8 cellular contexts compared by ENCODE assay signal in genomic region chr14:31026395-31027096, GRCh38. TPM values are rescaled to one million over a fixed set of nuclear protein-coding genes. Genes with fewer than 3 reads are reported as not detected.
A peak's percentile ranks its signal among the peaks of the same experiment; 100 is the strongest.
DNase-seq lines count a peak whose midpoint lies in the region; ATAC-seq, FAIRE-seq and TF ChIP-seq lines count a peak whose summit lies in the region.

No MANE protein-coding gene starts in this region.

- peak overlapping the region; percentile 80 for H3K4me3 ChIP-seq in MM.1S (ENCODE audit: low read length)
- peak overlapping the region; percentile 100 for H3K4me3 ChIP-seq in neural progenitor cell
- H3K4me3 ChIP-seq in stomach smooth muscle (ENCODE audit: low read length in 2 of 2), result peak overlapping the region; percentile 91 to 99

- H3K4me2 ChIP-seq in MM.1S (ENCODE audit: low read depth, low read length), result peak overlapping the region; percentile 54; the same call in 1 of the 2 replicates
- H3K4me2 ChIP-seq in neural progenitor cell, result peak overlapping the region; percentile 98

- H3K27me3 ChIP-seq in MM.1S (replicated peaks; ENCODE audit: insufficient read depth, low read length), result no peaks in the 10 kb centered on the region
- no peaks in the 10 kb centered on the region for H3K27me3 ChIP-seq in foreskin keratinocyte
- H3K27me3 ChIP-seq in neural progenitor cell, result no peaks in the 10 kb centered on the region
- no peaks in the 10 kb centered on the region for H3K27me3 ChIP-seq in stomach smooth muscle (ENCODE audit: control insufficient read depth in 1 of 2, insufficient read depth in 2 of 2, low read length in 2 of 2)

- DNase-seq in HCEC 1CT (peak; percentile 98), MM.1S (peak; percentile 86), SHP77 treated with DMSO at 0.1 percent for 48 hours (lab: John Stamatoyannopoulos, UW) (peak; percentile 97), foreskin keratinocyte (peak; percentile 90 to 94), neural progenitor cell (ENCODE audit: low spot score) (peak; percentile 97)
- DNase-seq in activated gamma-delta T cell treated with anti-CD3 and anti-CD28 coated beads, Interleukin-2, amount 50 U/mL, for 16 hours (ENCODE audit: low read depth), result peak; percentile 84

- peaks cover 21% of the 10 kb centered on the region for H3K4me1 Mint-ChIP-seq in neural progenitor cell

- FAIRE-seq in G401.6 (lab: Jason Lieb, UNC), result peak; percentile 89

- H3K27ac Mint-ChIP-seq in neural progenitor cell, result peak overlapping the region; percentile 96

- peak overlapping the region; percentile 80 for H3K9ac ChIP-seq in MM.1S (ENCODE audit: low read length)
- peak overlapping the region; percentile 98 for H3K9ac ChIP-seq in neural progenitor cell
- peak overlapping the region; percentile 96 to 97 for H3K9ac ChIP-seq in stomach smooth muscle (ENCODE audit: low read length in 2 of 2)

- H2AFZ ChIP-seq in MM.1S (ENCODE audit: low read length), result peak overlapping the region; percentile 77
- peak overlapping the region; percentile 88 for H2AFZ ChIP-seq in neural progenitor cell (replicated peaks)

- H3K9me2 ChIP-seq in MM.1S (replicated peaks; ENCODE audit: insufficient read depth, low read length), result no peaks in the 10 kb centered on the region

- peaks cover 5% of the 10 kb centered on the region for H3K27me3 Mint-ChIP-seq in neural progenitor cell (ENCODE audit: insufficient read depth, low read depth)

- no peaks in the 10 kb centered on the region for H3K9me3 ChIP-seq in MM.1S (replicated peaks; ENCODE audit: insufficient read depth, low read length)
- H3K9me3 ChIP-seq in neural progenitor cell (ENCODE audit: low read depth), result no peaks in the 10 kb centered on the region
- no peaks in the 10 kb centered on the region for H3K9me3 ChIP-seq in stomach smooth muscle (ENCODE audit: control insufficient read depth in 2 of 2, low read length in 2 of 2)

- H3K9me3 Mint-ChIP-seq in neural progenitor cell, result peaks cover under 1% of the 10 kb centered on the region

- H3K36me3 Mint-ChIP-seq in neural progenitor cell, result peaks cover 7% of the 10 kb centered on the region

- no peak for TF ChIP-seq CTCF in MM.1S (IDR thresholded peaks at IDR 0.05; ENCODE audit: low read length)
- peak; percentile 1 for TF ChIP-seq CTCF in foreskin keratinocyte (conservative IDR thresholded peaks at IDR 0.05)
- TF ChIP-seq CTCF in neural progenitor cell (IDR thresholded peaks at IDR 0.05), result no peak

- H4K20me1 ChIP-seq in MM.1S (ENCODE audit: insufficient read depth, low read length) (no peaks in the 10 kb centered on the region), neural progenitor cell (ENCODE audit: low read depth) (peaks cover 33% of the 10 kb centered on the region)

- peaks cover 41% of the 10 kb centered on the region for H3K79me2 ChIP-seq in MM.1S (ENCODE audit: low read length)
- peaks cover 87% of the 10 kb centered on the region for H3K79me2 ChIP-seq in neural progenitor cell (ENCODE audit: low read depth)

- H3F3A ChIP-seq in MM.1S (ENCODE audit: insufficient read depth, low read length) (peaks cover 12% of the 10 kb centered on the region), neural progenitor cell (ENCODE audit: low read depth) (peaks cover 17% of the 10 kb centered on the region)

- peak overlapping the region; percentile 97 for H3K4me3 Mint-ChIP-seq in neural progenitor cell

- peak; percentile 93 for ATAC-seq in foreskin keratinocyte

- H3K27ac ChIP-seq in MM.1S (ENCODE audit: low read length) (peak overlapping the region; percentile 93), foreskin keratinocyte (peak overlapping the region; percentile 78), neural progenitor cell (peak overlapping the region; percentile 87), stomach smooth muscle (ENCODE audit: low read length) (peak overlapping the region; percentile 97)

- H3K4me1 ChIP-seq in MM.1S (ENCODE audit: low read length) (0 out of 2 replicates have a peak, but pooled peaks cover 3% of the 10 kb centered on the region), foreskin keratinocyte (peaks cover 5% of the 10 kb centered on the region), neural progenitor cell (peaks cover 26% of the 10 kb centered on the region), stomach smooth muscle (ENCODE audit: control insufficient read depth, insufficient read depth, low read length) (peaks cover 4% of the 10 kb centered on the region)

- H3K36me3 ChIP-seq in MM.1S (replicated peaks; ENCODE audit: insufficient read depth, low read length), result no peaks in the 10 kb centered on the region
- H3K36me3 ChIP-seq in neural progenitor cell, result peaks cover 6% of the 10 kb centered on the region
- peaks cover 0 to 4% of the 10 kb centered on the region in 2 donors for H3K36me3 ChIP-seq in stomach smooth muscle (ENCODE audit: control insufficient read depth in 2 of 2, insufficient read depth in 2 of 2, low read length in 2 of 2)

RNA-seq across cellular contexts. Expression of gene STRN3, which starts 0.4 kb away (rescaled TPM):
- 35.8 and 40.7 TPM in 2 replicates for total RNA-seq in foreskin keratinocyte
- polyA plus RNA-seq in foreskin keratinocyte, result 6.5 and 8.1 TPM in 2 replicates
- total RNA-seq in neural progenitor cell (ENCODE audit: low replicate concordance), result 54.2 and 104 TPM in 2 replicates

RNA-seq across cellular contexts. Expression of gene AP4S1, which starts 1.1 kb away (rescaled TPM):
- 5.5 and 5.7 TPM in 2 replicates for total RNA-seq in foreskin keratinocyte
- 5.1 and 6.0 TPM in 2 replicates for polyA plus RNA-seq in foreskin keratinocyte
- 10.4 and 24.4 TPM in 2 replicates for total RNA-seq in neural progenitor cell (ENCODE audit: low replicate concordance)

Comparison
In these comparisons a context has a peak if more than half of its experiments do, and no peak if none do; other contexts are left out.
1. Peak in every context shown above with its lines: DNase-seq, ATAC-seq, H3K4me3 ChIP-seq and H3K27ac ChIP-seq.